In the genomic region with DNA sequence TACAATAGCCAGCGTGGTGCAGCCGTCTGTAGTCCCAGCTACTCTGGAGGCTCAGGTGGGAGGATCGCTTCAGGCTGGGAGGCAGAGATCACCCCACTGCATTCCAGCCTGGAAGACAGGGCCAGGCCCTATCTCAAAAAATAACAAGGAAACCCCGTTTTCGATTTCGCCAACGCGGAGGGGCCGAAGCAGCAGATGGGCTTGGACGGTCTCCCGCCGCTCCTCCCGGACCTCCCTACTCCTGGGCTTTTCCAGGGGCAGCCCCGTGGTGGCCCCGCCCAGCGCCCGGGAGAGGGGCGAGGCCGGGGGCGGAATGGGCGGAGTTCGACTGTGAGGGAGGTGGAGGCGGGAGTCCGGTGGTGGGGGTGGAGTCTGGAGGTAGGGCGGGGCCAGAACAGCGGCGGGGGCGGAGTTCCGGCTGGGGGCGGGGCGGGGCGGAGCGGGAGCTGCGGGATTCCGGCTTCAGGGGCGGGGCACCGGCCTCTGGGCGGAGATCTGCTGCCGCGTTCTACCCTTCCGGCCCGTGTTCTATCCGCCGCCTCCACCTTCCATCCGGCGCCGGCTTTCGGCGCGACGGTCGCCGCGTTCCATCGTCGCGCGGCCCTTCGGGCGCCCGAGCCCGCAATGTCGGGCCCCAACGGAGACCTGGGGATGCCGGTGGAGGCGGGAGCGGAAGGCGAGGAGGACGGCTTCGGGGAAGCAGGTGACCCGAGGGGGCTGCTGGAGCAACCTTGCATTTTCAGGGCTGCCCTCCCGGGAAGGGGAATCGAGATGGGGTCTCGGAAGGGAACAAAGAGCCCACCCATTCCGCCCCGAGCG, we compare ENCODE assay signal across 8 cellular contexts. TPM values are rescaled to one million over a fixed set of nuclear protein-coding genes. Genes with fewer than 3 reads are reported as not detected.
DNase-seq lines count a peak whose midpoint lies in the region; ATAC-seq and TF ChIP-seq lines count a peak whose summit lies in the region.

A gene with protein sequence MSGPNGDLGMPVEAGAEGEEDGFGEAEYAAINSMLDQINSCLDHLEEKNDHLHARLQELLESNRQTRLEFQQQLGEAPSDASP (plus strand): TSS at position 482 of the 819 bp plus-strand sequence. CDS start 143 bp downstream, at position 625.

- no peak for TF ChIP-seq CTCF in chondrocyte (IDR thresholded peaks at IDR 0.05)

- ATAC-seq in GM19043 (IDR thresholded peaks at IDR 0.05; ENCODE audit: low read depth, unreplicated experiment) (peak; percentile 82), HG03432 (IDR thresholded peaks at IDR 0.05; ENCODE audit: unreplicated experiment) (peak; percentile 79)
- ATAC-seq in activated CD4-positive, alpha-beta T cell treated with anti-CD3 and anti-CD28 coated beads for 36 hours, result peak; percentile 91

- intact Hi-C loops in activated CD4-positive, alpha-beta T cell treated with anti-CD3 and anti-CD28 coated beads for 36 hours (cut with DNase I, micrococcal nuclease), result loop anchor here (1.0 to 2.0 kb wide), 24 partner anchors 31 to 950 kb away; a partner anchor contains a TSS

- H3K27me3 Mint-ChIP-seq in activated CD4-positive, alpha-beta T cell treated with anti-CD3 and anti-CD28 coated beads for 36 hours, result no peaks in the 10 kb centered on the region
- H3K27me3 Mint-ChIP-seq in chondrocyte (ENCODE audit: low read depth), result no peaks in the 10 kb centered on the region

- DNase-seq in AG08396 (ENCODE audit: low spot score), result peak; percentile 99
- DNase-seq in NCI-H524 (lab: John Stamatoyannopoulos, UW), result peak; percentile 94 to 96
- DNase-seq in activated CD4-positive, alpha-beta T cell treated with anti-CD3 and anti-CD28 coated beads for 36 hours, result peak; percentile 98
- DNase-seq in chondrocyte (ENCODE audit: low spot score), result peak; percentile 97
- DNase-seq in kidney glomerular epithelial cell (lab: John Stamatoyannopoulos, UW), result peak; percentile 90
- peak; percentile 89 to 93 for DNase-seq in stimulated activated CD4-positive, alpha-beta T cell treated with anti-CD3 and anti-CD28 coated beads, Interleukin-15, amount 100 ng/mL, for 48 hours (ENCODE audit: low read depth in 2 of 2)

- peak within 1 kb of the TSS; percentile 74 for H3K4me3 Mint-ChIP-seq in activated CD4-positive, alpha-beta T cell treated with anti-CD3 and anti-CD28 coated beads for 36 hours
- peak within 1 kb of the TSS; percentile 71 for H3K4me3 Mint-ChIP-seq in chondrocyte (ENCODE audit: unreplicated experiment)

- peaks cover 19% of the 10 kb centered on the region for H3K4me1 Mint-ChIP-seq in activated CD4-positive, alpha-beta T cell treated with anti-CD3 and anti-CD28 coated beads for 36 hours
- H3K4me1 Mint-ChIP-seq in chondrocyte (ENCODE audit: low read depth), result peaks cover 19% of the 10 kb centered on the region

- H3K9me3 Mint-ChIP-seq in activated CD4-positive, alpha-beta T cell treated with anti-CD3 and anti-CD28 coated beads for 36 hours (ENCODE audit: low read depth), result no peaks in the 10 kb centered on the region
- H3K9me3 Mint-ChIP-seq in chondrocyte (ENCODE audit: low read depth), result no peaks in the 10 kb centered on the region

- peak within 1 kb of the TSS; percentile 90 for H3K27ac Mint-ChIP-seq in activated CD4-positive, alpha-beta T cell treated with anti-CD3 and anti-CD28 coated beads for 36 hours
- H3K27ac Mint-ChIP-seq in chondrocyte (ENCODE audit: unreplicated experiment), result peak within 1 kb of the TSS; percentile 46

- POLR2A ChIA-PET in activated CD4-positive, alpha-beta T cell treated with anti-CD3 and anti-CD28 coated beads for 36 hours (lab: Charles Lee), result interaction anchor here (0.6 to 1.5 kb wide), 4 partner anchors 31 to 382 kb away, joined by 3 to 6 read pairs (median 5); a partner anchor contains a TSS

- CTCF ChIA-PET in activated CD4-positive, alpha-beta T cell treated with anti-CD3 and anti-CD28 coated beads for 36 hours (lab: Charles Lee), result interaction anchor here (0.7 to 1.9 kb wide), 5 partner anchors 9 to 886 kb away, joined by 3 to 8 read pairs (median 4); no protein-coding TSS in a partner anchor

- H3K36me3 Mint-ChIP-seq in activated CD4-positive, alpha-beta T cell treated with anti-CD3 and anti-CD28 coated beads for 36 hours (ENCODE audit: low read depth), result peaks cover 13% of the 10 kb centered on the region
- H3K36me3 Mint-ChIP-seq in chondrocyte (ENCODE audit: low read depth), result peaks cover 10% of the 10 kb centered on the region

RNA-seq across cellular contexts. Expression of the gene that starts here (rescaled TPM):
- 10 to 100 TPM; 64.4 to 68.5 TPM for total RNA-seq in activated CD4-positive, alpha-beta T cell treated with anti-CD3 and anti-CD28 coated beads for 36 hours
- total RNA-seq in chondrocyte, result 78.8 to 85.3 TPM (median 80.2 TPM) in 3 replicates

Comparison
In these comparisons a context has a peak if more than half of its experiments do, and no peak if none do; other contexts are left out.
1. Peak in every context shown above with its lines: DNase-seq and ATAC-seq.